Comparison of ENCODE assay signal across 19 cellular contexts in the genomic region with DNA sequence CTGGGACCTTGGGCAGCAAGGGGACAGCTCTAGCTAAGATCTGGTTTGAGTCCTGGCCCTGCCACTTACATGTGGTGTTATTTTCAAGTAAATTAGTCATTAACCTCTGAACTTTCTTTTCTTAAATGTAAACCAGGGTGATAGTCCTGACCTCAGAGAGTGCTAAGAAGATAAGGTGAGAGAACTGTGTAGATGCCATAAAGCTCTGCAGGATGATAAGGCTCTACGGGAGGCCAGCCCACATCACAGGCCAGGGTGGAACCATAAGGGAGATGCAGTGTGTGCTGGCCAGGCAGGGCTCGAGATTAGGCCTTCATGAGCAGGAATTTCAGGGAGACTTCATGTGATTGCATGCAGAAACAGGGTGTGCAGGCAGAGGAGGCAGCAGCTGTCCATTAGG. TPM values are rescaled to one million over a fixed set of nuclear protein-coding genes. Genes with fewer than 3 reads are reported as not detected.
DNase-seq lines count a peak whose midpoint lies in the region; ATAC-seq and TF ChIP-seq lines count a peak whose summit lies in the region.
"Had no signal": no experiment of that assay in that cellular context is flagged by ENCODE, and none has a peak within 500 bp of the region (broad histone marks: within the 10 kb centered on the region; RNA-seq: fewer than 3 reads in every experiment).

No MANE protein-coding gene starts in this region.

- POLR2A ChIA-PET in activated CD4-positive, alpha-beta memory T cell treated with anti-CD3 and anti-CD28 coated beads for 36 hours (lab: Charles Lee), result no interaction called here

- no peaks in the 10 kb centered on the region for H3K9me3 ChIP-seq in heart left ventricle
- no peaks in the 10 kb centered on the region for H3K9me3 ChIP-seq in neural progenitor cell (ENCODE audit: low read depth)
- H3K9me3 ChIP-seq: BE2C, HAP-1 had no signal

- H3K27ac Mint-ChIP-seq in neural crest cell (ENCODE audit: unreplicated experiment), result peak overlapping the region; percentile 70
- H3K27ac Mint-ChIP-seq in activated CD4-positive, alpha-beta memory T cell treated with anti-CD3 and anti-CD28 coated beads for 36 hours, result no peak overlapping the region
- no peak overlapping the region for H3K27ac Mint-ChIP-seq in neural progenitor cell
- H3K27ac Mint-ChIP-seq: CD4-positive, CD25-positive, alpha-beta regulatory T cell had no signal

- no peak for ATAC-seq in heart left ventricle

- H4K20me1 ChIP-seq in neural progenitor cell (ENCODE audit: low read depth), result peaks cover 100% of the 10 kb centered on the region

- H3K36me3 Mint-ChIP-seq in neural crest cell (ENCODE audit: low read depth) (no peaks in the 10 kb centered on the region), neural progenitor cell (peaks cover 7% of the 10 kb centered on the region)
- no peaks in the 10 kb centered on the region for H3K36me3 Mint-ChIP-seq in activated CD4-positive, alpha-beta memory T cell treated with anti-CD3 and anti-CD28 coated beads for 36 hours
- H3K36me3 Mint-ChIP-seq: CD4-positive, CD25-positive, alpha-beta regulatory T cell had no signal

- TF ChIP-seq POLR2A in heart left ventricle (IDR thresholded peaks at IDR 0.05), result no peak

- no peak overlapping the region for H3K9ac ChIP-seq in neural progenitor cell
- H3K9ac ChIP-seq: GM23248 had no signal

- CTCF ChIA-PET in activated CD4-positive, alpha-beta memory T cell treated with anti-CD3 and anti-CD28 coated beads for 36 hours (lab: Charles Lee), result interaction anchor here (1.2 kb wide), 1 partner anchor 25 kb away, joined by 4 read pairs; no protein-coding TSS in a partner anchor

- no peak for TF ChIP-seq CTCF in VCaP (conservative IDR thresholded peaks at IDR 0.05)
- no peak for TF ChIP-seq CTCF in neural crest cell (conservative IDR thresholded peaks at IDR 0.05)
- TF ChIP-seq CTCF in heart left ventricle (IDR thresholded peaks at IDR 0.05), result no peak
- TF ChIP-seq CTCF in neural progenitor cell (IDR thresholded peaks at IDR 0.05), result no peak

- H3F3A ChIP-seq in neural progenitor cell (ENCODE audit: low read depth), result no peaks in the 10 kb centered on the region

- no peak overlapping the region for H2AFZ ChIP-seq in neural progenitor cell (replicated peaks)
- H2AFZ ChIP-seq: GM23248 had no signal

- H3K27ac ChIP-seq in VCaP, result peak overlapping the region; percentile 65; the same call in 1 of the 2 replicates
- peak overlapping the region; percentile 99 for H3K27ac ChIP-seq in epithelial cell of prostate
- no peak overlapping the region for H3K27ac ChIP-seq in heart left ventricle
- H3K27ac ChIP-seq in neural progenitor cell, result no peak overlapping the region
- H3K27ac ChIP-seq: GM23248 had no signal

- peaks cover 50% of the 10 kb centered on the region for H3K4me1 Mint-ChIP-seq in neural crest cell
- H3K4me1 Mint-ChIP-seq in activated CD4-positive, alpha-beta memory T cell treated with anti-CD3 and anti-CD28 coated beads for 36 hours (ENCODE audit: low read depth), result peaks cover 4% of the 10 kb centered on the region
- H3K4me1 Mint-ChIP-seq in neural progenitor cell, result peaks cover 73% of the 10 kb centered on the region
- H3K4me1 Mint-ChIP-seq: CD4-positive, CD25-positive, alpha-beta regulatory T cell had no signal

- peaks cover 97% of the 10 kb centered on the region for H3K79me2 ChIP-seq in neural progenitor cell (ENCODE audit: low read depth)

- H3K27me3 ChIP-seq in heart left ventricle (no peaks in the 10 kb centered on the region), neural progenitor cell (no peaks in the 10 kb centered on the region)
- H3K27me3 ChIP-seq: BE2C had no signal

- no peaks in the 10 kb centered on the region for H3K36me3 ChIP-seq in heart left ventricle
- no peaks in the 10 kb centered on the region for H3K36me3 ChIP-seq in neural progenitor cell
- H3K36me3 ChIP-seq: BE2C, HAP-1 had no signal

- H3K4me1 ChIP-seq in heart left ventricle (peaks cover 1 to 26% (median 13%) of the 10 kb centered on the region in 12 donors), neural progenitor cell (peaks cover 10% of the 10 kb centered on the region)

- no peaks in the 10 kb centered on the region for H3K9me3 Mint-ChIP-seq in neural crest cell
- H3K9me3 Mint-ChIP-seq in activated CD4-positive, alpha-beta memory T cell treated with anti-CD3 and anti-CD28 coated beads for 36 hours, result no peaks in the 10 kb centered on the region
- H3K9me3 Mint-ChIP-seq in neural progenitor cell, result no peaks in the 10 kb centered on the region
- H3K9me3 Mint-ChIP-seq: CD4-positive, CD25-positive, alpha-beta regulatory T cell had no signal

- H3K4me3 ChIP-seq in heart left ventricle (no peak overlapping the region), neural progenitor cell (no peak overlapping the region)
- H3K4me3 ChIP-seq: GM23248, HAP-1 had no signal

- no peak overlapping the region for H3K4me2 ChIP-seq in neural progenitor cell

- 56 to 75% (median 69%) methylated on average over 2 of the region's 2 CpGs for WGBS in heart left ventricle, 4 donors

- no peak overlapping the region for H3K4me3 Mint-ChIP-seq in neural crest cell
- H3K4me3 Mint-ChIP-seq in activated CD4-positive, alpha-beta memory T cell treated with anti-CD3 and anti-CD28 coated beads for 36 hours, result no peak overlapping the region
- no peak overlapping the region for H3K4me3 Mint-ChIP-seq in neural progenitor cell
- H3K4me3 Mint-ChIP-seq: CD4-positive, CD25-positive, alpha-beta regulatory T cell had no signal

- intact Hi-C loops in heart left ventricle (cut with DNase I), result no loop called here
- intact Hi-C loops in activated CD4-positive, alpha-beta memory T cell treated with anti-CD3 and anti-CD28 coated beads for 36 hours (cut with micrococcal nuclease), result no loop called here

- H3K27me3 Mint-ChIP-seq in neural crest cell (ENCODE audit: low read depth), result no peaks in the 10 kb centered on the region
- H3K27me3 Mint-ChIP-seq in activated CD4-positive, alpha-beta memory T cell treated with anti-CD3 and anti-CD28 coated beads for 36 hours, result peaks cover 7% of the 10 kb centered on the region
- peaks cover 2% of the 10 kb centered on the region for H3K27me3 Mint-ChIP-seq in neural progenitor cell (ENCODE audit: insufficient read depth, low read depth)

- DNase-seq in OCI-M1 (lab: John Stamatoyannopoulos, UW) (peak; percentile 75), epithelial cell of prostate (ENCODE audit: low read depth, low spot score) (no peak), neural crest cell (ENCODE audit: low read depth, low spot score) (no peak), heart left ventricle (no peak), neural progenitor cell (ENCODE audit: low spot score) (no peak)
- DNase-seq in activated CD4-positive, alpha-beta memory T cell treated with anti-CD3 and anti-CD28 coated beads for 36 hours, result no peak
- no peak for DNase-seq in activated CD4-positive, alpha-beta T cell treated with anti-CD3 and anti-CD28 coated beads, Interleukin-2, amount 50 U/mL, for 1 hour
- DNase-seq: BE2C; CD4-positive, CD25-positive, alpha-beta regulatory T cell; DMS153; GDM1; GM23248; KG1; MV-4-11; NCI-H1694 treated with DMSO at 0.1 percent for 48 hours; NK-92 treated with Interleukin-12 subunit alpha and Interleukin-12 subunit beta, amount 100 ng/mL, for 24 hours; SHP77 treated with DMSO at 0.1 percent for 48 hours had no signal

RNA-seq across cellular contexts. Expression of gene NECTIN1, which starts 24.2 kb away (rescaled TPM):
- total RNA-seq in neural crest cell, result 44.6 and 49.2 TPM in 2 replicates
- 10 to 100 TPM in 8 of 9 donors, 1 to 10 TPM in 1; 7.2 to 28.6 (median 19.5) TPM for total RNA-seq in heart left ventricle
- 10 to 100 TPM in 1 of 2 donors, 1 to 10 TPM in 1; 5.8 to 18.5 TPM for polyA plus RNA-seq in heart left ventricle
- total RNA-seq in activated CD4-positive, alpha-beta memory T cell treated with anti-CD3 and anti-CD28 coated beads for 36 hours, result 1 to 10 TPM; 2.0 to 2.4 TPM
- 19.5 and 27.4 TPM in 2 replicates for total RNA-seq in neural progenitor cell (ENCODE audit: low replicate concordance)

Comparison
In these comparisons a context has a peak if more than half of its experiments do, and no peak if none do; other contexts are left out.
1. H3K27ac ChIP-seq: peak in VCaP (single experiment) and epithelial cell of prostate (single experiment); none in heart left ventricle (0 of 12) and neural progenitor cell (single experiment).